In the genomic region with DNA sequence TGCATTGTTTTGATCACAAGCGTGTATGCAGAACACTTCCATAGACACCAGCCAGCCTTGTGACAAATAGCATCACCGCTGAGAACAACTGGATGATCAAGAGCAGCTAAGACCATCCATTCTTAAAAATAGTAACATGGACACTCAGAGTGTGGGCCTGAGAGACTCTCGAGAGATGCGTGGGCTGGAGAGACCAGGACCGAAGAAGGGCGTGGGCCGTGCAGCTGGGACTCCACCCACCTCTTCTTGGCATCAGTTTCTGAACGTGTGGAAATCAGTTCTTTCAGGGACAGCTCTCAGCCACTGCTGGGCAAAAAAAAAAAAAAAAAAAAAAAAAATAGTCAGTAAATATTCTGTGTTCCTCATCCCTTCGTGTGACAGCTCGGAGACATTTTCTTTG, we compare ENCODE assay signal across 2 cellular contexts.
A peak's percentile ranks its signal among the peaks of the same experiment; 100 is the strongest.
TF ChIP-seq lines count a peak whose summit lies in the region.

No MANE protein-coding gene starts in this region.

TF ChIP-seq in HEK293, 187 proteins besides CTCF, POLR2A, EP300 and RAD21 (continued from another document):
- TF ChIP-seq, protein P1, sequence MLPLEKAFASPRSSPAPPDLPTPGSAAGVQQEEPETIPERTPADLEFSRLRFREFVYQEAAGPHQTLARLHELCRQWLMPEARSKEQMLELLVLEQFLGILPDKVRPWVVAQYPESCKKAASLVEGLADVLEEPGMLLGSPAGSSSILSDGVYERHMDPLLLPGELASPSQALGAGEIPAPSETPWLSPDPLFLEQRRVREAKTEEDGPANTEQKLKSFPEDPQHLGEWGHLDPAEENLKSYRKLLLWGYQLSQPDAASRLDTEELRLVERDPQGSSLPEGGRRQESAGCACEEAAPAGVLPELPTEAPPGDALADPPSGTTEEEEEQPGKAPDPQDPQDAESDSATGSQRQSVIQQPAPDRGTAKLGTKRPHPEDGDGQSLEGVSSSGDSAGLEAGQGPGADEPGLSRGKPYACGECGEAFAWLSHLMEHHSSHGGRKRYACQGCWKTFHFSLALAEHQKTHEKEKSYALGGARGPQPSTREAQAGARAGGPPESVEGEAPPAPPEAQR (tag by site-specific recombination; IDR thresholded peaks at IDR 0.05) = no peak
- TF ChIP-seq EGR2 (tag by site-specific recombination; IDR thresholded peaks at IDR 0.05; ENCODE audit: low read depth) (peak; percentile 44; the same call in 1 of the 2 replicates), ZFHX2 (tag by site-specific recombination; conservative IDR thresholded peaks at IDR 0.05) (peak; percentile 52)

TF ChIP-seq in WTC11, 78 proteins besides CTCF, POLR2A, EP300 and RAD21 (continued from another document):
- TF ChIP-seq, protein P2, sequence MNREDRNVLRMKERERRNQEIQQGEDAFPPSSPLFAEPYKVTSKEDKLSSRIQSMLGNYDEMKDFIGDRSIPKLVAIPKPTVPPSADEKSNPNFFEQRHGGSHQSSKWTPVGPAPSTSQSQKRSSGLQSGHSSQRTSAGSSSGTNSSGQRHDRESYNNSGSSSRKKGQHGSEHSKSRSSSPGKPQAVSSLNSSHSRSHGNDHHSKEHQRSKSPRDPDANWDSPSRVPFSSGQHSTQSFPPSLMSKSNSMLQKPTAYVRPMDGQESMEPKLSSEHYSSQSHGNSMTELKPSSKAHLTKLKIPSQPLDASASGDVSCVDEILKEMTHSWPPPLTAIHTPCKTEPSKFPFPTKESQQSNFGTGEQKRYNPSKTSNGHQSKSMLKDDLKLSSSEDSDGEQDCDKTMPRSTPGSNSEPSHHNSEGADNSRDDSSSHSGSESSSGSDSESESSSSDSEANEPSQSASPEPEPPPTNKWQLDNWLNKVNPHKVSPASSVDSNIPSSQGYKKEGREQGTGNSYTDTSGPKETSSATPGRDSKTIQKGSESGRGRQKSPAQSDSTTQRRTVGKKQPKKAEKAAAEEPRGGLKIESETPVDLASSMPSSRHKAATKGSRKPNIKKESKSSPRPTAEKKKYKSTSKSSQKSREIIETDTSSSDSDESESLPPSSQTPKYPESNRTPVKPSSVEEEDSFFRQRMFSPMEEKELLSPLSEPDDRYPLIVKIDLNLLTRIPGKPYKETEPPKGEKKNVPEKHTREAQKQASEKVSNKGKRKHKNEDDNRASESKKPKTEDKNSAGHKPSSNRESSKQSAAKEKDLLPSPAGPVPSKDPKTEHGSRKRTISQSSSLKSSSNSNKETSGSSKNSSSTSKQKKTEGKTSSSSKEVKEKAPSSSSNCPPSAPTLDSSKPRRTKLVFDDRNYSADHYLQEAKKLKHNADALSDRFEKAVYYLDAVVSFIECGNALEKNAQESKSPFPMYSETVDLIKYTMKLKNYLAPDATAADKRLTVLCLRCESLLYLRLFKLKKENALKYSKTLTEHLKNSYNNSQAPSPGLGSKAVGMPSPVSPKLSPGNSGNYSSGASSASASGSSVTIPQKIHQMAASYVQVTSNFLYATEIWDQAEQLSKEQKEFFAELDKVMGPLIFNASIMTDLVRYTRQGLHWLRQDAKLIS (CRISPR knock-in tag; IDR thresholded peaks at IDR 0.05; ENCODE audit: borderline replicate concordance) = no peak
- TF ChIP-seq PRRX2 (CRISPR knock-in tag; IDR thresholded peaks at IDR 0.05) = no peak
- TF ChIP-seq, protein P3, sequence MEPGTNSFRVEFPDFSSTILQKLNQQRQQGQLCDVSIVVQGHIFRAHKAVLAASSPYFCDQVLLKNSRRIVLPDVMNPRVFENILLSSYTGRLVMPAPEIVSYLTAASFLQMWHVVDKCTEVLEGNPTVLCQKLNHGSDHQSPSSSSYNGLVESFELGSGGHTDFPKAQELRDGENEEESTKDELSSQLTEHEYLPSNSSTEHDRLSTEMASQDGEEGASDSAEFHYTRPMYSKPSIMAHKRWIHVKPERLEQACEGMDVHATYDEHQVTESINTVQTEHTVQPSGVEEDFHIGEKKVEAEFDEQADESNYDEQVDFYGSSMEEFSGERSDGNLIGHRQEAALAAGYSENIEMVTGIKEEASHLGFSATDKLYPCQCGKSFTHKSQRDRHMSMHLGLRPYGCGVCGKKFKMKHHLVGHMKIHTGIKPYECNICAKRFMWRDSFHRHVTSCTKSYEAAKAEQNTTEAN (CRISPR knock-in tag; IDR thresholded peaks at IDR 0.05) = no peak
- TF ChIP-seq, protein P4, sequence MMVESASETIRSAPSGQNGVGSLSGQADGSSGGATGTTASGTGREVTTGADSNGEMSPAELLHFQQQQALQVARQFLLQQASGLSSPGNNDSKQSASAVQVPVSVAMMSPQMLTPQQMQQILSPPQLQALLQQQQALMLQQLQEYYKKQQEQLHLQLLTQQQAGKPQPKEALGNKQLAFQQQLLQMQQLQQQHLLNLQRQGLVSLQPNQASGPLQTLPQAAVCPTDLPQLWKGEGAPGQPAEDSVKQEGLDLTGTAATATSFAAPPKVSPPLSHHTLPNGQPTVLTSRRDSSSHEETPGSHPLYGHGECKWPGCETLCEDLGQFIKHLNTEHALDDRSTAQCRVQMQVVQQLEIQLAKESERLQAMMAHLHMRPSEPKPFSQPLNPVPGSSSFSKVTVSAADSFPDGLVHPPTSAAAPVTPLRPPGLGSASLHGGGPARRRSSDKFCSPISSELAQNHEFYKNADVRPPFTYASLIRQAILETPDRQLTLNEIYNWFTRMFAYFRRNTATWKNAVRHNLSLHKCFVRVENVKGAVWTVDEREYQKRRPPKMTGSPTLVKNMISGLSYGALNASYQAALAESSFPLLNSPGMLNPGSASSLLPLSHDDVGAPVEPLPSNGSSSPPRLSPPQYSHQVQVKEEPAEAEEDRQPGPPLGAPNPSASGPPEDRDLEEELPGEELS (CRISPR knock-in tag; IDR thresholded peaks at IDR 0.05) = no peak
- no peak for TF ChIP-seq ELF4 (CRISPR knock-in tag; IDR thresholded peaks at IDR 0.05; ENCODE audit: low read depth)
- no peak for TF ChIP-seq GRHL2 (CRISPR knock-in tag; IDR thresholded peaks at IDR 0.05; ENCODE audit: insufficient replicate concordance, severe bottlenecking)
- TF ChIP-seq, protein P5, sequence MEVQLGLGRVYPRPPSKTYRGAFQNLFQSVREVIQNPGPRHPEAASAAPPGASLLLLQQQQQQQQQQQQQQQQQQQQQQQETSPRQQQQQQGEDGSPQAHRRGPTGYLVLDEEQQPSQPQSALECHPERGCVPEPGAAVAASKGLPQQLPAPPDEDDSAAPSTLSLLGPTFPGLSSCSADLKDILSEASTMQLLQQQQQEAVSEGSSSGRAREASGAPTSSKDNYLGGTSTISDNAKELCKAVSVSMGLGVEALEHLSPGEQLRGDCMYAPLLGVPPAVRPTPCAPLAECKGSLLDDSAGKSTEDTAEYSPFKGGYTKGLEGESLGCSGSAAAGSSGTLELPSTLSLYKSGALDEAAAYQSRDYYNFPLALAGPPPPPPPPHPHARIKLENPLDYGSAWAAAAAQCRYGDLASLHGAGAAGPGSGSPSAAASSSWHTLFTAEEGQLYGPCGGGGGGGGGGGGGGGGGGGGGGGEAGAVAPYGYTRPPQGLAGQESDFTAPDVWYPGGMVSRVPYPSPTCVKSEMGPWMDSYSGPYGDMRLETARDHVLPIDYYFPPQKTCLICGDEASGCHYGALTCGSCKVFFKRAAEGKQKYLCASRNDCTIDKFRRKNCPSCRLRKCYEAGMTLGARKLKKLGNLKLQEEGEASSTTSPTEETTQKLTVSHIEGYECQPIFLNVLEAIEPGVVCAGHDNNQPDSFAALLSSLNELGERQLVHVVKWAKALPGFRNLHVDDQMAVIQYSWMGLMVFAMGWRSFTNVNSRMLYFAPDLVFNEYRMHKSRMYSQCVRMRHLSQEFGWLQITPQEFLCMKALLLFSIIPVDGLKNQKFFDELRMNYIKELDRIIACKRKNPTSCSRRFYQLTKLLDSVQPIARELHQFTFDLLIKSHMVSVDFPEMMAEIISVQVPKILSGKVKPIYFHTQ (CRISPR knock-in tag; IDR thresholded peaks at IDR 0.05) = no peak
- TF ChIP-seq, protein P1 (CRISPR knock-in tag; IDR thresholded peaks at IDR 0.05) = no peak
- TF ChIP-seq, protein P6, sequence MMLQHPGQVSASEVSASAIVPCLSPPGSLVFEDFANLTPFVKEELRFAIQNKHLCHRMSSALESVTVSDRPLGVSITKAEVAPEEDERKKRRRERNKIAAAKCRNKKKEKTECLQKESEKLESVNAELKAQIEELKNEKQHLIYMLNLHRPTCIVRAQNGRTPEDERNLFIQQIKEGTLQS (CRISPR knock-in tag; conservative IDR thresholded peaks at IDR 0.05) = no peak
- TF ChIP-seq NFE2L1 (CRISPR knock-in tag; IDR thresholded peaks at IDR 0.05) = no peak
